In the genomic region with DNA sequence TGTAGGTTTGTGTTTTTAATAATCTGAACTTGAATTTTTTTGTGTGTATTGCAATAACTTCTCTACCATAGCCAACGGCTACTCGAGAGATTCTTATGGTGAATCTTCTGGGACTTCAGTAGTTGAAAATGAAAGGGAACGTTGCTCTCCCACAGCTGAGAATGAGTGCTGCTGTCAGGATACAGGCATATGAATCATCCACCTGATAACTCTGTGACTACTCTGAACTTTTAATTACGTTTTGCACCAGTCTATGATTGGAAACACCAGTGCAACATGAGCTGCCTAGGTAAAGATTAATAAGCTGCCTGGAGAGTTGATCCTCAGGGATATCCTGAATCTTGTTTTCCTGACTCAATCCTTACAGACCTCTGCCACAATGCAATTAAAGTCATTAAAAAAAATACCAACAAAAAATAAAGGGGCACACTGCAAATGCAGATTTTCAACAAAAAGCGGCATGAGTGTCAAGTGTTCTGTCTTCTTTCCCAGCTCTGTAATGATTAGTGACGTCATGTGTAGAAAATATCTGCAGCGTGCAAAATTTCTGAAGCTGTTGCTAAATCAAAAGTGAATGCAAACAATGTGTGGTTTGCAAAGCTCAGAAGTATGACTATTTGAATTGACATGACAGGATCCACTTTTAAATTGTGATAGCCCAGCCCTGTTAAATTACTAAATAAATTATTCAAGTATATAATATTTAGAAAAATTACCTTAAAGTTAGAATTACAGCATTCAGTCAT, we compare ENCODE assay signal across 2 cellular contexts.
A peak's percentile ranks its signal among the peaks of the same experiment; 100 is the strongest.
TF ChIP-seq lines count a peak whose summit lies in the region.

No MANE protein-coding gene starts in this region.

TF ChIP-seq in GM12878, 131 proteins besides CTCF, POLR2A, EP300 and RAD21 (continued from another document):
- no peak for TF ChIP-seq BMI1 (IDR thresholded peaks at IDR 0.05; ENCODE audit: borderline replicate concordance)
- TF ChIP-seq CREM (IDR thresholded peaks at IDR 0.05; ENCODE audit: low read depth): no peak
- TF ChIP-seq SP1 (IDR thresholded peaks at IDR 0.05; ENCODE audit: low read depth, low read length): no peak
- TF ChIP-seq ATF7 (IDR thresholded peaks at IDR 0.05; ENCODE audit: low read depth): peak; percentile 78
- TF ChIP-seq, protein P1, sequence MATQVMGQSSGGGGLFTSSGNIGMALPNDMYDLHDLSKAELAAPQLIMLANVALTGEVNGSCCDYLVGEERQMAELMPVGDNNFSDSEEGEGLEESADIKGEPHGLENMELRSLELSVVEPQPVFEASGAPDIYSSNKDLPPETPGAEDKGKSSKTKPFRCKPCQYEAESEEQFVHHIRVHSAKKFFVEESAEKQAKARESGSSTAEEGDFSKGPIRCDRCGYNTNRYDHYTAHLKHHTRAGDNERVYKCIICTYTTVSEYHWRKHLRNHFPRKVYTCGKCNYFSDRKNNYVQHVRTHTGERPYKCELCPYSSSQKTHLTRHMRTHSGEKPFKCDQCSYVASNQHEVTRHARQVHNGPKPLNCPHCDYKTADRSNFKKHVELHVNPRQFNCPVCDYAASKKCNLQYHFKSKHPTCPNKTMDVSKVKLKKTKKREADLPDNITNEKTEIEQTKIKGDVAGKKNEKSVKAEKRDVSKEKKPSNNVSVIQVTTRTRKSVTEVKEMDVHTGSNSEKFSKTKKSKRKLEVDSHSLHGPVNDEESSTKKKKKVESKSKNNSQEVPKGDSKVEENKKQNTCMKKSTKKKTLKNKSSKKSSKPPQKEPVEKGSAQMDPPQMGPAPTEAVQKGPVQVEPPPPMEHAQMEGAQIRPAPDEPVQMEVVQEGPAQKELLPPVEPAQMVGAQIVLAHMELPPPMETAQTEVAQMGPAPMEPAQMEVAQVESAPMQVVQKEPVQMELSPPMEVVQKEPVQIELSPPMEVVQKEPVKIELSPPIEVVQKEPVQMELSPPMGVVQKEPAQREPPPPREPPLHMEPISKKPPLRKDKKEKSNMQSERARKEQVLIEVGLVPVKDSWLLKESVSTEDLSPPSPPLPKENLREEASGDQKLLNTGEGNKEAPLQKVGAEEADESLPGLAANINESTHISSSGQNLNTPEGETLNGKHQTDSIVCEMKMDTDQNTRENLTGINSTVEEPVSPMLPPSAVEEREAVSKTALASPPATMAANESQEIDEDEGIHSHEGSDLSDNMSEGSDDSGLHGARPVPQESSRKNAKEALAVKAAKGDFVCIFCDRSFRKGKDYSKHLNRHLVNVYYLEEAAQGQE (IDR thresholded peaks at IDR 0.05; ENCODE audit: low read depth, low read length): no peak
- no peak for TF ChIP-seq NKRF (conservative IDR thresholded peaks at IDR 0.05)
- no peak for TF ChIP-seq FOS (IDR thresholded peaks at IDR 0.05; ENCODE audit: borderline replicate concordance, extremely low read depth, insufficient read length)

TF ChIP-seq in HepG2, 621 proteins besides CTCF, POLR2A, EP300 and RAD21:
- TF ChIP-seq ATF7 (IDR thresholded peaks at IDR 0.05) (peak; percentile 95), ATF7 (CRISPR knock-in tag; IDR thresholded peaks at IDR 0.05) (no peak), CREB1 (IDR thresholded peaks at IDR 0.05) (peak; percentile 93), CREB1 (CRISPR knock-in tag; IDR thresholded peaks at IDR 0.05) (no peak), ZFP91 (CRISPR knock-in tag; IDR thresholded peaks at IDR 0.05; ENCODE audit: borderline replicate concordance) (no peak)
